1 cellular context compared by ENCODE assay signal in genomic region chr20:64049060-64049886, GRCh38.
TF ChIP-seq lines count a peak whose summit lies in the region.

TSS of gene SOX18 (minus strand) at chr20:64049639. CDS start at chr20:64049516, 123 bp downstream.

TF ChIP-seq in H1, 55 proteins besides CTCF, POLR2A, EP300 and RAD21 (continued from another document):
- no peak for TF ChIP-seq TAF1 (IDR thresholded peaks at IDR 0.05; ENCODE audit: low read depth, low read length)
- no peak for TF ChIP-seq NRF1 (IDR thresholded peaks at IDR 0.05; ENCODE audit: low read depth, low read length)
- no peak for TF ChIP-seq ZNF274 (IDR thresholded peaks at IDR 0.05; ENCODE audit: borderline replicate concordance, extremely low read depth, low read length)
- no peak for TF ChIP-seq MAFK (IDR thresholded peaks at IDR 0.05; ENCODE audit: low read depth, low read length)
- TF ChIP-seq BRCA1 (IDR thresholded peaks at IDR 0.05; ENCODE audit: low read depth, low read length) = no peak
- TF ChIP-seq TEAD4 (IDR thresholded peaks at IDR 0.05; ENCODE audit: low read depth, low read length) = no peak; the same call in 1 of the 2 replicates
- TF ChIP-seq CBX5 (IDR thresholded peaks at IDR 0.05; ENCODE audit: low read depth, low read length) = no peak
- no peak for TF ChIP-seq MAX (IDR thresholded peaks at IDR 0.05)
- TF ChIP-seq SUZ12 (IDR thresholded peaks at IDR 0.05; ENCODE audit: low read length) = no peak
- no peak for TF ChIP-seq ASH2L (IDR thresholded peaks at IDR 0.05; ENCODE audit: low read length)
